Comparison of ENCODE assay signal across 8 cellular contexts in genomic region chr12:95117178-95117599, GRCh38. TPM values are rescaled to one million over a fixed set of nuclear protein-coding genes. Genes with fewer than 3 reads are reported as not detected.
A peak's percentile ranks its signal among the peaks of the same experiment; 100 is the strongest.
DNase-seq lines count a peak whose midpoint lies in the region; ATAC-seq, FAIRE-seq and TF ChIP-seq lines count a peak whose summit lies in the region.

No MANE protein-coding gene starts in this region.

- 15% methylated on average over 2 of the region's 2 CpGs for WGBS in pancreas, 2 donors

- H3K9me3 ChIP-seq in RWPE2 (ENCODE audit: severe bottlenecking) (no peaks in the 10 kb centered on the region), pancreas (no peaks in the 10 kb centered on the region), uterus (no peaks in the 10 kb centered on the region)

- no peak for TF ChIP-seq POLR2A in uterus (IDR thresholded peaks at IDR 0.05)

- TF ChIP-seq CTCF in LNCAP (IDR thresholded peaks at IDR 0.05), result peak; percentile 79
- peak; percentile 84 for TF ChIP-seq CTCF in RWPE2 (IDR thresholded peaks at IDR 0.05; ENCODE audit: poor library complexity, severe bottlenecking)
- TF ChIP-seq CTCF in pancreas (IDR thresholded peaks at IDR 0.05), result peak; percentile 35 to 69 (median 65)
- TF ChIP-seq CTCF in uterus (IDR thresholded peaks at IDR 0.05), result peak; percentile 72 to 90 (median 80)

- FAIRE-seq in pancreas (lab: Jason Lieb, UNC), result peak; percentile 96

- intact Hi-C loops in pancreas (cut with DNase I), result loop anchor here in 2 of 3 donors (5.0 to 10.0 kb wide), 4 partner anchors 108 to 418 kb away; no protein-coding TSS in a partner anchor
- intact Hi-C loops in uterus (cut with DNase I; ENCODE audit: low total_unique reads), result loop anchor here (5.0 to 10.0 kb wide), 2 partner anchors 220 to 418 kb away; no protein-coding TSS in a partner anchor

- H3K27ac ChIP-seq in RWPE2 (ENCODE audit: poor library complexity, severe bottlenecking) (peak overlapping the region; percentile 99), pancreas (peak overlapping the region in 2 of 4 donors; percentile 20 to 64), uterus (peak overlapping the region; percentile 74 to 87)

- peak; percentile 67 for ATAC-seq in GM21576 (IDR thresholded peaks at IDR 0.05; ENCODE audit: unreplicated experiment)
- ATAC-seq in RWPE2 (ENCODE audit: low read depth), result peak; percentile 47
- peak; percentile 86 to 95 (median 92) for ATAC-seq in pancreas

- H3K4me3 ChIP-seq in RWPE2 (ENCODE audit: severe bottlenecking) (peak overlapping the region; percentile 16), pancreas (no peak overlapping the region), uterus (no peak overlapping the region)

- peaks cover 40% of the 10 kb centered on the region for H3K4me1 ChIP-seq in RWPE2 (ENCODE audit: insufficient read depth, poor library complexity, severe bottlenecking)
- no peaks in the 10 kb centered on the region for H3K4me1 ChIP-seq in pancreas
- peaks cover 7 to 9% of the 10 kb centered on the region in 2 donors for H3K4me1 ChIP-seq in uterus

- H3K36me3 ChIP-seq in RWPE2 (ENCODE audit: low read depth) (peaks cover 57% of the 10 kb centered on the region), pancreas (peaks cover 0 to 8% (median 0%) of the 10 kb centered on the region in 3 donors), uterus (no peaks in the 10 kb centered on the region)

- H3K27me3 ChIP-seq in RWPE2 (ENCODE audit: insufficient read depth, poor library complexity, severe bottlenecking), result no peaks in the 10 kb centered on the region
- no peaks in the 10 kb centered on the region for H3K27me3 ChIP-seq in pancreas
- no peaks in the 10 kb centered on the region for H3K27me3 ChIP-seq in uterus

- DNase-seq in DMS53 treated with DMSO at 0.1 percent for 48 hours (lab: John Stamatoyannopoulos, UW; ENCODE audit: unreplicated experiment) (peak; percentile 76), RWPE2 (ENCODE audit: low spot score) (no peak), foreskin melanocyte (peak; percentile 56), pancreas (peak in 4 of 6 donors; percentile 33 to 73 (median 60)), uterus (peak; percentile 59 to 84)
- peak; percentile 20 for DNase-seq in activated effector memory CD4-positive, alpha-beta T cell treated with Interleukin-2 at 50 U/mL for 16 hours

RNA-seq across cellular contexts. Expression of gene NR2C1, which starts 43.8 kb away (rescaled TPM):
- total RNA-seq in pancreas (10 to 100 TPM in 5 of 6 donors, 1 to 10 TPM in 1; 8.5 to 17.6 (median 13.7) TPM), uterus (100 to 1,000 TPM in 1 of 4 donors, 10 to 100 TPM in 3; 56.7 to 114 (median 80.1) TPM)
- 10 to 100 TPM; 47.2 to 54.5 TPM for polyA plus RNA-seq in pancreas
